In the genomic region with DNA sequence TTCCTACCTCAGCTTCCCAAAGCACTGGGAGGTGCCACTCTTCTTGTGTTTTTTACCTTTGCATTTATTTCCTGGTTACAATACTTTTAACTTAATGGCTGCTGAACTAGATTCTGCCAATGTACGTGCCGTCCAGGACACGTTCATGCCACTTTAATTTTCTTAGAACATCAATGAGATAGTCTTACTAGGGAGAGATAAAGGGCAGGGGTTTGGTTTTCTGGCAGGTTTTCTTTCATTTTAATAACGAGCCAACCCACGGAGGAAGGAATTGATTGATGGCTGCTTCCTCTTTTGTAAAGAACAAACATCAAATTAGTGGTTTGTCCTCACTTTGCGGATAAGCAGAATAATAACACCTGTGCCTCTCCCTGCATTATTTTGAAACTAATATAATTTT, we compare ENCODE assay signal across 20 cellular contexts.
DNase-seq lines count a peak whose midpoint lies in the region; ATAC-seq and TF ChIP-seq lines count a peak whose summit lies in the region.
"Had no signal": no experiment of that assay in that cellular context is flagged by ENCODE, and none has a peak within 500 bp of the region (broad histone marks: within the 10 kb centered on the region; RNA-seq: fewer than 3 reads in every experiment).

No MANE protein-coding gene starts in this region.

- POLR2A ChIA-PET in activated CD4-positive, alpha-beta T cell treated with anti-CD3 and anti-CD28 coated beads for 36 hours (lab: Charles Lee): no interaction called here
- POLR2A ChIA-PET in CD8-positive, alpha-beta T cell (lab: Charles Lee): no interaction called here
- POLR2A ChIA-PET in activated B cell treated with CpG ODN at 0.5 μM for 24 hours (lab: Charles Lee): no interaction called here

- H3K4me1 ChIP-seq in CD8-positive, alpha-beta T cell (ENCODE audit: insufficient read depth, low read length): no peaks in the 10 kb centered on the region
- H3K4me1 ChIP-seq: foreskin keratinocyte had no signal

- H3K4me3 ChIP-seq in CD8-positive, alpha-beta T cell (ENCODE audit: low read depth, low read length): no peak overlapping the region
- H3K4me3 ChIP-seq in dorsolateral prefrontal cortex: no peak overlapping the region
- H3K4me3 ChIP-seq: lower lobe of right lung, vagina had no signal

- H3K9me3 Mint-ChIP-seq in activated CD4-positive, alpha-beta T cell treated with anti-CD3 and anti-CD28 coated beads for 36 hours (ENCODE audit: low read depth): no peaks in the 10 kb centered on the region
- H3K9me3 Mint-ChIP-seq in CD8-positive, alpha-beta T cell: no peaks in the 10 kb centered on the region
- H3K9me3 Mint-ChIP-seq in activated B cell treated with CpG ODN at 0.5 μM for 24 hours (no peaks in the 10 kb centered on the region), memory B cell (no peaks in the 10 kb centered on the region)

- no peaks in the 10 kb centered on the region for H3K27me3 Mint-ChIP-seq in activated CD4-positive, alpha-beta T cell treated with anti-CD3 and anti-CD28 coated beads for 36 hours
- no peaks in the 10 kb centered on the region for H3K27me3 Mint-ChIP-seq in CD8-positive, alpha-beta T cell (ENCODE audit: low read depth)
- no peaks in the 10 kb centered on the region for H3K27me3 Mint-ChIP-seq in activated B cell treated with CpG ODN at 0.5 μM for 24 hours
- no peaks in the 10 kb centered on the region for H3K27me3 Mint-ChIP-seq in memory B cell

- DNase-seq in activated CD4-positive, alpha-beta T cell treated with anti-CD3 and anti-CD28 coated beads for 36 hours: no peak
- DNase-seq in activated CD4-positive, alpha-beta T cell treated with anti-CD3 and anti-CD28 coated beads, Interleukin-2, amount 50 U/mL, for 48 hours: no peak
- no peak for DNase-seq in CD8-positive, alpha-beta T cell
- no peak for DNase-seq in activated B cell treated with CpG ODN at 0.5 μM for 24 hours
- DNase-seq in memory B cell (ENCODE audit: low spot score in 2 of 2): no peak
- DNase-seq in stimulated activated CD8-positive, alpha-beta memory T cell treated with anti-CD3 and anti-CD28 coated beads, Interleukin-4, amount 100 ng/mL, for 48 hours: no peak
- no peak for DNase-seq in dorsolateral prefrontal cortex
- DNase-seq: 8988T; activated CD8-positive, alpha-beta memory T cell treated with anti-CD3 and anti-CD28 coated beads for 24 hours; anterior cingulate cortex; caudate nucleus; foreskin keratinocyte; hippocampal formation; lower lobe of right lung; retina; stimulated activated CD4-positive, alpha-beta T cell treated with anti-CD3 and anti-CD28 coated beads, Interleukin-12 subunit alpha, Interleukin-12 subunit beta, amount 100 ng/mL, for 4 hours had no signal

- no peak overlapping the region for H3K27ac ChIP-seq in CD8-positive, alpha-beta T cell (ENCODE audit: low read depth, low read length)
- no peak overlapping the region for H3K27ac ChIP-seq in dorsolateral prefrontal cortex
- H3K27ac ChIP-seq: epithelial cell of prostate, foreskin keratinocyte, lower lobe of right lung, vagina had no signal

- CTCF ChIA-PET in activated CD4-positive, alpha-beta T cell treated with anti-CD3 and anti-CD28 coated beads for 36 hours (lab: Charles Lee): interaction anchor here (1.3 kb wide), 1 partner anchor 21 kb away, joined by 3 read pairs; no protein-coding TSS in a partner anchor
- CTCF ChIA-PET in CD8-positive, alpha-beta T cell (lab: Charles Lee): interaction anchor here (1.1 to 1.5 kb wide), 2 partner anchors 11 to 14 kb away, joined by 3 read pairs; no protein-coding TSS in a partner anchor
- CTCF ChIA-PET in activated B cell treated with CpG ODN at 0.5 μM for 24 hours (lab: Charles Lee): no interaction called here

- no peak for TF ChIP-seq CTCF in CD8-positive, alpha-beta T cell (IDR thresholded peaks at IDR 0.05)
- no peak for TF ChIP-seq CTCF in activated B cell treated with CpG ODN at 0.5 μM for 24 hours (IDR thresholded peaks at IDR 0.05)
- no peak for TF ChIP-seq CTCF in dorsolateral prefrontal cortex (IDR thresholded peaks at IDR 0.05 in 54 of 56, conservative IDR thresholded peaks at IDR 0.05 in 2 of 56; ENCODE audit: low read depth in 1 of 56, partially characterized antibody in 56 of 56)

- no peak overlapping the region for H3K4me3 Mint-ChIP-seq in activated CD4-positive, alpha-beta T cell treated with anti-CD3 and anti-CD28 coated beads for 36 hours
- no peak overlapping the region for H3K4me3 Mint-ChIP-seq in CD8-positive, alpha-beta T cell
- H3K4me3 Mint-ChIP-seq in activated B cell treated with CpG ODN at 0.5 μM for 24 hours (no peak overlapping the region), memory B cell (no peak overlapping the region)

- H3K36me3 ChIP-seq in CD8-positive, alpha-beta T cell (ENCODE audit: insufficient read depth, low read length): peaks cover 49% of the 10 kb centered on the region
- H3K36me3 ChIP-seq: vagina had no signal

- no peaks in the 10 kb centered on the region for H3K27me3 ChIP-seq in CD8-positive, alpha-beta T cell (ENCODE audit: insufficient read depth, low read length)
- H3K27me3 ChIP-seq in dorsolateral prefrontal cortex: peaks cover 0 to 19% (median 0%) of the 10 kb centered on the region in 45 donors
- H3K27me3 ChIP-seq: vagina had no signal

- H3K36me3 Mint-ChIP-seq in activated CD4-positive, alpha-beta T cell treated with anti-CD3 and anti-CD28 coated beads for 36 hours (ENCODE audit: low read depth): peaks cover 26% of the 10 kb centered on the region
- H3K36me3 Mint-ChIP-seq in CD8-positive, alpha-beta T cell: peaks cover 90% of the 10 kb centered on the region
- H3K36me3 Mint-ChIP-seq in activated B cell treated with CpG ODN at 0.5 μM for 24 hours (ENCODE audit: low read depth): peaks cover 88% of the 10 kb centered on the region
- peaks cover 42% of the 10 kb centered on the region for H3K36me3 Mint-ChIP-seq in memory B cell

- peak overlapping the region; percentile 79 for H3K27ac Mint-ChIP-seq in activated CD4-positive, alpha-beta T cell treated with anti-CD3 and anti-CD28 coated beads for 36 hours
- H3K27ac Mint-ChIP-seq in CD8-positive, alpha-beta T cell: peak overlapping the region; percentile 55
- H3K27ac Mint-ChIP-seq in activated B cell treated with CpG ODN at 0.5 μM for 24 hours: peak overlapping the region; percentile 71
- H3K27ac Mint-ChIP-seq in memory B cell: peak overlapping the region; percentile 81

- no peaks in the 10 kb centered on the region for H3K9me3 ChIP-seq in CD8-positive, alpha-beta T cell (ENCODE audit: low read length)
- H3K9me3 ChIP-seq: lower lobe of right lung, vagina had no signal

- no peak for ATAC-seq in activated CD4-positive, alpha-beta T cell treated with anti-CD3 and anti-CD28 coated beads for 36 hours
- no peak for ATAC-seq in CD8-positive, alpha-beta T cell
- ATAC-seq in activated B cell treated with CpG ODN at 0.5 μM for 24 hours (ENCODE audit: low read depth) (no peak), memory B cell (ENCODE audit: low read depth) (no peak), HG02870 (IDR thresholded peaks at IDR 0.05; ENCODE audit: unreplicated experiment) (no peak)
- ATAC-seq: foreskin keratinocyte, lower lobe of right lung, Right ventricle myocardium inferior had no signal

- peaks cover 19% of the 10 kb centered on the region for H3K4me1 Mint-ChIP-seq in activated CD4-positive, alpha-beta T cell treated with anti-CD3 and anti-CD28 coated beads for 36 hours
- peaks cover 42% of the 10 kb centered on the region for H3K4me1 Mint-ChIP-seq in CD8-positive, alpha-beta T cell (ENCODE audit: low read depth)
- H3K4me1 Mint-ChIP-seq in activated B cell treated with CpG ODN at 0.5 μM for 24 hours (peaks cover 9% of the 10 kb centered on the region), memory B cell (peaks cover 9% of the 10 kb centered on the region)

- intact Hi-C loops in activated CD4-positive, alpha-beta T cell treated with anti-CD3 and anti-CD28 coated beads for 36 hours (cut with DNase I, micrococcal nuclease): no loop called here
- intact Hi-C loops in CD8-positive, alpha-beta T cell (cut with DNase I, micrococcal nuclease): no loop called here
- intact Hi-C loops in activated B cell treated with CpG ODN at 0.5 μM for 24 hours (cut with micrococcal nuclease): no loop called here
- intact Hi-C loops in dorsolateral prefrontal cortex (cut with DNase I): loop anchor here in 1 of 2 donors (5.0 to 10.0 kb wide), 2 partner anchors 48 to 654 kb away; no protein-coding TSS in a partner anchor
